ENCODE assay signal across 7 cellular contexts in genomic region chr7:152082073-152082721, GRCh38. TPM values are rescaled to one million over a fixed set of nuclear protein-coding genes. Genes with fewer than 3 reads are reported as not detected.
DNase-seq lines count a peak whose midpoint lies in the region; ATAC-seq, FAIRE-seq and TF ChIP-seq lines count a peak whose summit lies in the region.
"Not testable (repeated sequence)": the region's sequence is repeated elsewhere in the genome, so short reads cannot be mapped to it uniquely, and the experiment has no call there.

No MANE protein-coding gene starts in this region.

- H3K4me1 Mint-ChIP-seq in Caco-2 (ENCODE audit: low read depth, unreplicated experiment) (peaks cover 45% of the 10 kb centered on the region), WTC11 (peaks cover 67% of the 10 kb centered on the region), endothelial cell (ENCODE audit: unreplicated experiment) (peaks cover 11% of the 10 kb centered on the region)
- H3K4me1 Mint-ChIP-seq in neural progenitor cell = not testable (repeated sequence)

- H3K27ac Mint-ChIP-seq in Caco-2 (ENCODE audit: unreplicated experiment) (peak overlapping the region; percentile 43), WTC11 (peak overlapping the region; percentile 60), endothelial cell (ENCODE audit: unreplicated experiment) (peak overlapping the region; percentile 73)
- not testable (repeated sequence) for H3K27ac Mint-ChIP-seq in neural progenitor cell

- H3K79me2 ChIP-seq in keratinocyte (ENCODE audit: control insufficient read depth, insufficient read depth, low read length) = not testable (repeated sequence)
- H3K79me2 ChIP-seq in neural progenitor cell (ENCODE audit: low read depth) = peaks cover 37% of the 10 kb centered on the region

- not testable (repeated sequence) for TF ChIP-seq CTCF in Caco-2 (IDR thresholded peaks at IDR 0.05; ENCODE audit: insufficient read depth in 1 of 2, low read depth in 1 of 2, low read length in 1 of 2, severe bottlenecking in 1 of 2, unreplicated experiment in 1 of 2); NB4 (IDR thresholded peaks at IDR 0.05; ENCODE audit: low read depth, low read length); WTC11 (IDR thresholded peaks at IDR 0.05); endothelial cell (IDR thresholded peaks at IDR 0.05; ENCODE audit: unreplicated experiment); keratinocyte (optimal IDR thresholded peaks at IDR 0.05 in 1 of 3, IDR thresholded peaks at IDR 0.05 in 1 of 3, conservative IDR thresholded peaks at IDR 0.05 in 1 of 3; ENCODE audit: extremely low read depth in 1 of 3, insufficient read depth in 2 of 3, low read length in 3 of 3); neural progenitor cell (IDR thresholded peaks at IDR 0.05)

- peaks cover 31% of the 10 kb centered on the region for H3F3A ChIP-seq in neural progenitor cell (ENCODE audit: low read depth)

- not testable (repeated sequence) for H3K27me3 Mint-ChIP-seq in Caco-2 (ENCODE audit: insufficient read depth, unreplicated experiment); WTC11 (ENCODE audit: low read depth); endothelial cell (ENCODE audit: unreplicated experiment); neural progenitor cell (ENCODE audit: insufficient read depth, low read depth)

- H2AFZ ChIP-seq in keratinocyte (ENCODE audit: control insufficient read depth, low read length) = peak overlapping the region; percentile 13
- H2AFZ ChIP-seq in neural progenitor cell (replicated peaks) = not testable (repeated sequence)

- CTCF ChIA-PET in Caco-2 (lab: Charles Lee); WTC11 (lab: Charles Lee): not testable (repeated sequence)

- H3K9me1 ChIP-seq in keratinocyte (ENCODE audit: control insufficient read depth, extremely low read depth, insufficient read depth, low read length) = not testable (repeated sequence)

- intact Hi-C loops in Caco-2 (cut with micrococcal nuclease; ENCODE audit: unreplicated experiment) = not testable (repeated sequence)

- POLR2A ChIA-PET in Caco-2 (lab: Charles Lee); WTC11 (lab: Charles Lee): not testable (repeated sequence)

- H3K36me3 Mint-ChIP-seq in Caco-2 (ENCODE audit: insufficient read depth, unreplicated experiment); WTC11; endothelial cell (ENCODE audit: low read depth, unreplicated experiment); neural progenitor cell: not testable (repeated sequence)

- not testable (repeated sequence) for H3K4me3 Mint-ChIP-seq in Caco-2 (ENCODE audit: unreplicated experiment); WTC11; endothelial cell (ENCODE audit: unreplicated experiment); neural progenitor cell

- dilution Hi-C loops in keratinocyte (cut with MboI; ENCODE audit: extremely low pct_ligation_motif_present, low sequenced_read_pairs) = not testable (repeated sequence)

- H3K9me3 Mint-ChIP-seq in Caco-2 (ENCODE audit: unreplicated experiment) = peaks cover 21% of the 10 kb centered on the region
- H3K9me3 Mint-ChIP-seq in WTC11; endothelial cell (ENCODE audit: unreplicated experiment); neural progenitor cell: not testable (repeated sequence)

- peak overlapping the region; percentile 69 for H3K4me2 ChIP-seq in keratinocyte (ENCODE audit: control insufficient read depth, extremely low read depth, insufficient read depth, low read depth, low read length)
- peak overlapping the region; percentile 56 for H3K4me2 ChIP-seq in neural progenitor cell

- H4K20me1 ChIP-seq in keratinocyte (ENCODE audit: control insufficient read depth, extremely low read depth, insufficient read depth, low read length); neural progenitor cell (ENCODE audit: low read depth): not testable (repeated sequence)

- H3K4me1 ChIP-seq in Caco-2 (peaks cover 38% of the 10 kb centered on the region), HUES64 (ENCODE audit: insufficient read depth, low read length) (peaks cover 25% of the 10 kb centered on the region), keratinocyte (ENCODE audit: control insufficient read depth, extremely low read depth, insufficient read depth, low read length) (peaks cover 12% of the 10 kb centered on the region), neural progenitor cell (peaks cover 59% of the 10 kb centered on the region)

- H3K4me3 ChIP-seq in Caco-2 (ENCODE audit: low read depth, low read length); HUES64 (ENCODE audit: low read length); NB4 (ENCODE audit: low read depth, low read length): not testable (repeated sequence)
- H3K4me3 ChIP-seq in keratinocyte (ENCODE audit: control insufficient read depth in 2 of 3, extremely low read depth in 1 of 3, insufficient read depth in 2 of 3, low read depth in 1 of 3, low read length in 3 of 3) (peak overlapping the region in 2 of 3 experiments; percentile 45 to 48), neural progenitor cell (peak overlapping the region; percentile 20)

- not testable (repeated sequence) for H3K27me3 ChIP-seq in Caco-2 (replicated peaks; ENCODE audit: control insufficient read depth, insufficient read depth, low read length); HUES64 (ENCODE audit: insufficient read depth, low read length); keratinocyte (ENCODE audit: control insufficient read depth, extremely low read depth, insufficient read depth, low read length); neural progenitor cell

- not testable (repeated sequence) for ATAC-seq in WTC11

- peak; percentile 73 for FAIRE-seq in keratinocyte (lab: Jason Lieb, UNC)

- not testable (repeated sequence) for BruUV-seq in Caco-2 (replicated peaks; lab: Mats Ljungman, UMichigan)

- WGBS in HUES64 = 86% methylated on average over 5 of the region's 6 CpGs

- H3K9ac ChIP-seq in HUES64 (ENCODE audit: low read depth, low read length) (peak overlapping the region; percentile 1; the same call in 1 of the 2 replicates), neural progenitor cell (peak overlapping the region; percentile 28)
- H3K9ac ChIP-seq in keratinocyte (ENCODE audit: control insufficient read depth, extremely low read depth, insufficient read depth, low read length) = not testable (repeated sequence)

- H3K36me3 ChIP-seq in Caco-2 (ENCODE audit: control insufficient read depth, insufficient read depth, low read length); HUES64 (ENCODE audit: insufficient read depth, low read length); keratinocyte (ENCODE audit: control insufficient read depth in 2 of 2, extremely low read depth in 1 of 2, insufficient read depth in 2 of 2, low read length in 2 of 2); neural progenitor cell: not testable (repeated sequence)

- H3K27ac ChIP-seq in HUES64 (ENCODE audit: low read depth, low read length) = peak overlapping the region; percentile 22
- peak overlapping the region; percentile 49 for H3K27ac ChIP-seq in keratinocyte (ENCODE audit: control insufficient read depth, insufficient read depth, low read length)
- peak overlapping the region; percentile 91 for H3K27ac ChIP-seq in neural progenitor cell

- not testable (repeated sequence) for TF ChIP-seq POLR2A in NB4 (IDR thresholded peaks at IDR 0.05; ENCODE audit: extremely low read depth, insufficient read length)

- H3K9me3 ChIP-seq in Caco-2; HUES64 (ENCODE audit: insufficient read depth, low read depth, low read length); keratinocyte (ENCODE audit: control insufficient read depth, low read depth, low read length); neural progenitor cell (ENCODE audit: low read depth): not testable (repeated sequence)

- not testable (repeated sequence) for DNase-seq in Caco-2; WTC11 (ENCODE audit: low spot score); endothelial cell (ENCODE audit: low spot score)
- DNase-seq in NB4 (ENCODE audit: low read depth) (peak; percentile 40), keratinocyte (ENCODE audit: low read depth, low spot score) (peak; percentile 54), neural progenitor cell (ENCODE audit: low spot score) (peak; percentile 19)

RNA-seq across cellular contexts. Expression of gene GALNT11, which starts 56.7 kb away (rescaled TPM):
- total RNA-seq in Caco-2 (2022) (31.4 and 34.9 TPM in 2 replicates), WTC11 (2021) (24.0 to 26.8 TPM (median 24.9 TPM) in 3 replicates), endothelial cell (ENCODE audit: unreplicated experiment) (21.2 TPM), neural progenitor cell (ENCODE audit: low replicate concordance) (60.4 and 65.5 TPM in 2 replicates)
- polyA plus RNA-seq in HUES64 (2013, experiment 1 of 2) = 18.3 TPM
- polyA plus RNA-seq in HUES64 (2013, experiment 2 of 2) = 21.6 TPM
- polyA plus RNA-seq in keratinocyte = 35.1 to 42.3 TPM (median 37.3 TPM) in 3 replicates
- 17.0 TPM for polyA plus RNA-seq in keratinocyte (2011; ENCODE audit: low read depth)
- polyA plus RNA-seq in keratinocyte (2011; cell fraction: cytosol; rRNA removed) = 28.5 and 50.5 TPM in 2 replicates
- 48.0 and 52.9 TPM in 2 replicates for polyA plus RNA-seq in keratinocyte (2011; cell fraction: nucleus; rRNA removed)
- 18.8 and 23.6 TPM in 2 replicates for polyA plus RNA-seq in keratinocyte (2012; ENCODE audit: low replicate concordance)
- 8.5 to 28.1 TPM (median 21.5 TPM) in 3 replicates for polyA minus RNA-seq in keratinocyte
- 18.0 TPM for polyA minus RNA-seq in keratinocyte (2011; cell fraction: cytosol; rRNA and poly(A)+ RNA removed)
- 17.2 and 30.5 TPM in 2 replicates for polyA minus RNA-seq in keratinocyte (2011; cell fraction: nucleus; rRNA and poly(A)+ RNA removed)

Comparison
In these comparisons a context has a peak if more than half of its experiments do, and no peak if none do; other contexts are left out.
1. H3K27ac ChIP-seq: peak in every context shown above with its lines; median percentile 91 in neural progenitor cell; 49 in keratinocyte; 22 in HUES64.